In the genomic region with DNA sequence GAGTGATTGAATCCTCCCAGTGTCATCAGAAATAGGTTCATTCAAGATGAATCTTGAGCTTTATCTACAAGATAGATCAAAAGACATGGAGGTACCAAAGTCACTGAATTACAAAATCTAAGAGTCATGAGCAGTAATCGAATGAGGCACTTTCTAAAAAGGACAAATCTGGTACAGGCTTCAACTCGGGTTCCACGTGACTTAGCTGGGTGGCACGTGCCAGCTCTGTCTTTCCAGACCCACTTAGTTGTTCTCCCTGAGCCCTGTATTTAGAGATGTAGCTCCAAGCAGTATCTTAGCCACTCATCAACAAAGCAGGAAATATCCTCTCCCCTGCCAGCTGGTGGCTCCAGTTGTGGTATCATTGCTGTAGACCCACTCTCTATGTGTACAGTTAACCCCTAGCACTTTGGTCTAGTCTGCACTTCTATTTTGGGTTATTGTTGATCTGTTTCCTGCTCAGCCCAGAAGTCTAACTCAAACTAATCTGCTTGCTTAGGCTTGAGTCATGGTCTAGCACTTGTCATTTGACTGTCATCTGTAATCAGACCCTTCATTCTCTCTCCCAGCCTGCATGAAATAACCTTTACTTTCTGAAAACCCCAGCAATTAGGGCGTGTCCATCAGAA, we compare ENCODE assay signal across 21 cellular contexts.
A peak's percentile ranks its signal among the peaks of the same experiment; 100 is the strongest.
DNase-seq lines count a peak whose midpoint lies in the region; ATAC-seq, FAIRE-seq and TF ChIP-seq lines count a peak whose summit lies in the region.
"Had no signal": no experiment of that assay in that cellular context is flagged by ENCODE, and none has a peak within 500 bp of the region (broad histone marks: within the 10 kb centered on the region; RNA-seq: fewer than 3 reads in every experiment).

No MANE protein-coding gene starts in this region.

- no peak for TF ChIP-seq CTCF in sigmoid colon (IDR thresholded peaks at IDR 0.05)

- H3K4me3 ChIP-seq in sigmoid colon, result no peak overlapping the region
- H3K4me3 ChIP-seq: A549 had no signal

- H3K4me1 ChIP-seq in sigmoid colon, result peaks cover 0 to 15% (median 6%) of the 10 kb centered on the region in 4 donors
- H3K4me1 ChIP-seq: A549 had no signal

- CTCF ChIA-PET in activated CD8-positive, alpha-beta memory T cell treated with anti-CD3 and anti-CD28 coated beads, Interleukin-2, amount 10 ng/mL, durations not matched to agents 7 days and 5 days (lab: Charles Lee), result interaction anchor here (1.3 kb wide), 1 partner anchor 20 kb away, joined by 5 read pairs; no protein-coding TSS in a partner anchor

- TF ChIP-seq EP300 in sigmoid colon (IDR thresholded peaks at IDR 0.05), result no peak

- H3K27ac Mint-ChIP-seq in activated CD8-positive, alpha-beta memory T cell treated with anti-CD3 and anti-CD28 coated beads, Interleukin-2, amount 10 ng/mL, durations not matched to agents 7 days and 5 days, result no peak overlapping the region
- H3K27ac Mint-ChIP-seq in central memory CD8-positive, alpha-beta T cell (ENCODE audit: low read depth), result peak overlapping the region; percentile 27
- H3K27ac Mint-ChIP-seq: nephron had no signal

- peaks cover 21% of the 10 kb centered on the region for H3K4me1 Mint-ChIP-seq in activated CD8-positive, alpha-beta memory T cell treated with anti-CD3 and anti-CD28 coated beads, Interleukin-2, amount 10 ng/mL, durations not matched to agents 7 days and 5 days
- peaks cover 8% of the 10 kb centered on the region for H3K4me1 Mint-ChIP-seq in central memory CD8-positive, alpha-beta T cell
- H3K4me1 Mint-ChIP-seq: nephron had no signal

- no peaks in the 10 kb centered on the region for H3K9me3 ChIP-seq in sigmoid colon
- H3K9me3 ChIP-seq: A549, SK-N-SH had no signal

- H3K27me3 Mint-ChIP-seq in activated CD8-positive, alpha-beta memory T cell treated with anti-CD3 and anti-CD28 coated beads, Interleukin-2, amount 10 ng/mL, durations not matched to agents 7 days and 5 days, result no peaks in the 10 kb centered on the region
- no peaks in the 10 kb centered on the region for H3K27me3 Mint-ChIP-seq in central memory CD8-positive, alpha-beta T cell

- no peaks in the 10 kb centered on the region for H3K36me3 Mint-ChIP-seq in activated CD8-positive, alpha-beta memory T cell treated with anti-CD3 and anti-CD28 coated beads, Interleukin-2, amount 10 ng/mL, durations not matched to agents 7 days and 5 days
- peaks cover 4% of the 10 kb centered on the region for H3K36me3 Mint-ChIP-seq in central memory CD8-positive, alpha-beta T cell (ENCODE audit: insufficient read depth)

- H3K9me3 Mint-ChIP-seq in activated CD8-positive, alpha-beta memory T cell treated with anti-CD3 and anti-CD28 coated beads, Interleukin-2, amount 10 ng/mL, durations not matched to agents 7 days and 5 days (ENCODE audit: low read depth), result peaks cover 2% of the 10 kb centered on the region
- H3K9me3 Mint-ChIP-seq in central memory CD8-positive, alpha-beta T cell, result no peaks in the 10 kb centered on the region

- 87% methylated on average over 5 of the region's 5 CpGs for WGBS in sigmoid colon, 2 donors

- H3K36me3 ChIP-seq in sigmoid colon, result no peaks in the 10 kb centered on the region

- no peak for TF ChIP-seq POLR2A in sigmoid colon (IDR thresholded peaks at IDR 0.05)
- no peak for TF ChIP-seq POLR2A in GM12892 (IDR thresholded peaks at IDR 0.05; ENCODE audit: low read depth, low read length)

- DNase-seq in activated CD8-positive, alpha-beta memory T cell treated with anti-CD3 and anti-CD28 coated beads, Interleukin-2, amount 10 ng/mL, durations not matched to agents 7 days and 5 days, result no peak
- DNase-seq in activated CD8-positive, alpha-beta memory T cell treated with anti-CD3 and anti-CD28 coated beads for 24 hours, result no peak
- DNase-seq in NCI-H69 (lab: John Stamatoyannopoulos, UW) (peak; percentile 12), sigmoid colon (no peak), GM12892 (ENCODE audit: insufficient read length) (no peak)
- DNase-seq in central memory CD8-positive, alpha-beta T cell (ENCODE audit: low spot score in 2 of 2), result no peak
- no peak for DNase-seq in stimulated activated naive CD8-positive, alpha-beta T cell treated with anti-CD3 and anti-CD28 coated beads, Interleukin-15, Interleukin-2, amounts not matched to agents 100 U/mL and 50 U/mL, for 24 hours
- DNase-seq: activated CD4-positive, alpha-beta T cell treated with anti-CD3 and anti-CD28 coated beads, Interleukin-2, amount 50 U/mL, for 1 hour; amniotic stem cell; C1 segment of cervical spinal cord; cerebellar nuclear complex; Karpas-422; mammary epithelial cell; NCI-H1417; NCI-H82; SK-N-SH; stimulated activated CD8-positive, alpha-beta memory T cell treated with anti-CD3 and anti-CD28 coated beads, Interleukin-4, amount 100 ng/mL, for 48 hours had no signal

- intact Hi-C loops in sigmoid colon (cut with DNase I), result no loop called here

- peak; percentile 51 for ATAC-seq in activated CD8-positive, alpha-beta memory T cell treated with anti-CD3 and anti-CD28 coated beads, Interleukin-2, amount 10 ng/mL, durations not matched to agents 7 days and 5 days
- peak; percentile 75 for ATAC-seq in central memory CD8-positive, alpha-beta T cell (replicated peaks; ENCODE audit: extremely low read depth, poor library complexity, severe bottlenecking)
- peak; percentile 59 for ATAC-seq in stimulated activated naive CD8-positive, alpha-beta T cell treated with anti-CD3 and anti-CD28 coated beads, Interleukin-15, Interleukin-2, amounts not matched to agents 100 U/mL and 50 U/mL, for 24 hours
- no peak for ATAC-seq in GM19023 (IDR thresholded peaks at IDR 0.05; ENCODE audit: unreplicated experiment)
- ATAC-seq: A549, Panc1 had no signal

- no peaks in the 10 kb centered on the region for H3K27me3 ChIP-seq in sigmoid colon

- no peak overlapping the region for H3K27ac ChIP-seq in sigmoid colon
- H3K27ac ChIP-seq: A549 had no signal

- FAIRE-seq in GM12892 (lab: Jason Lieb, UNC), result no peak
- FAIRE-seq: A549 had no signal

- no peak overlapping the region for H3K4me3 Mint-ChIP-seq in activated CD8-positive, alpha-beta memory T cell treated with anti-CD3 and anti-CD28 coated beads, Interleukin-2, amount 10 ng/mL, durations not matched to agents 7 days and 5 days
- no peak overlapping the region for H3K4me3 Mint-ChIP-seq in central memory CD8-positive, alpha-beta T cell
- H3K4me3 Mint-ChIP-seq: nephron had no signal
